ENCODE assay signal across 1 cellular context in the genomic region with DNA sequence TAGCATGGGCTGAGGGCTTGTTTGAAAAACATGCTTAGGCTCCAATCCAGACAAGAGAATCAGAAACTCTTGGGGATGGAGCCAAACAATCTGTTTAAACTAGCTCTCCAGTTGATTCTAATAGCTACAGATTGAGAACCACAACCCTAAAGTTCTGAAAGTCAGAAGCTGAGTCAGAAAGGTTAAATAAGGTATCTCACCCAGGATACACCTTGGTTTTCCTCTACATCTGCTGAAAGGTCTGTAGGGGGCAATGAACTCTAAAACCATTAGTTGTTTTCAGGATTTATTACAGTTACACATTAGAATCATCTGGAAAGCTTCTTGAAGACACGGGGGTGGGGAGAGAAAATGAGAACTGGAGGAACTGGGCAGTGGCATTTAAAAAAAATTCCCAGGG.
TF ChIP-seq lines count a peak whose summit lies in the region.

No MANE protein-coding gene starts in this region.

TF ChIP-seq in GM12878, 131 proteins besides CTCF, POLR2A, EP300 and RAD21:
- TF ChIP-seq POLR2AphosphoS2 (IDR thresholded peaks at IDR 0.05; ENCODE audit: low read depth, low read length), result no peak
- TF ChIP-seq SP1 (IDR thresholded peaks at IDR 0.05; ENCODE audit: low read depth, low read length), result no peak
- TF ChIP-seq ZSCAN29 (IDR thresholded peaks at IDR 0.05), result no peak
TF ChIP-seq in GM12878: peak in this region for 0.
